In genomic region chr20:63534831-63535651, GRCh38 we compare ENCODE assay signal across 9 cellular contexts. TPM values are rescaled to one million over a fixed set of nuclear protein-coding genes. Genes with fewer than 3 reads are reported as not detected.
DNase-seq lines count a peak whose midpoint lies in the region; ATAC-seq and TF ChIP-seq lines count a peak whose summit lies in the region.
"Had no signal": no experiment of that assay in that cellular context is flagged by ENCODE, and none has a peak within 500 bp of the region (broad histone marks: within the 10 kb centered on the region; RNA-seq: fewer than 3 reads in every experiment).

No MANE protein-coding gene starts in this region.

- POLR2A ChIA-PET in MCF 10A (lab: Yijun Ruan, JAX) = interaction anchor here (0.7 to 11.8 kb wide), 12 partner anchors 8 to 446 kb away, joined by 3 to 124 read pairs (median 4); partner anchors contain the start of genes GMEB2, PPDPF, PRPF6 and SAMD10

- no peak for TF ChIP-seq POLR2A in suprapubic skin (IDR thresholded peaks at IDR 0.05)

- TF ChIP-seq EP300 in suprapubic skin (IDR thresholded peaks at IDR 0.05) = no peak

- no peak for DNase-seq in mammary epithelial cell
- DNase-seq in MCF 10A (ENCODE audit: unreplicated experiment) = no peak
- DNase-seq in suprapubic skin (ENCODE audit: low spot score in 2 of 2) = no peak
- DNase-seq in DMS 273 (lab: John Stamatoyannopoulos, UW; ENCODE audit: unreplicated experiment) = no peak
- DNase-seq: activated naive CD8-positive, alpha-beta T cell treated with anti-CD3 and anti-CD28 coated beads, Interleukin-2, amount 50 U/mL, for 24 hours had no signal

- H3K4me3 ChIP-seq in mammary epithelial cell (replicated peaks in 1 of 3; ENCODE audit: insufficient read depth in 1 of 3, low read depth in 2 of 3, low read length in 3 of 3) (no peak overlapping the region), esophagus (ENCODE audit: low read depth in 1 of 2, low read length in 2 of 2) (peak overlapping the region; percentile 13 to 47), suprapubic skin (peak overlapping the region; percentile 27)

- in situ Hi-C loops in mammary epithelial cell (cut with MboI; ENCODE audit: low sequenced_read_pairs in 2 of 2) = loop anchor here in 1 of 2 donors (10.0 kb wide), 1 partner anchor 440 kb away; the partner anchor contains the start of gene SAMD10

- ATAC-seq in GM18861 (IDR thresholded peaks at IDR 0.05; ENCODE audit: unreplicated experiment) = no peak
- ATAC-seq: activated naive CD8-positive, alpha-beta T cell treated with anti-CD3 and anti-CD28 coated beads, Interleukin-2, amount 50 U/mL, for 24 hours had no signal

- H3K9me3 Mint-ChIP-seq in MCF 10A (ENCODE audit: unreplicated experiment) = no peaks in the 10 kb centered on the region
- H3K9me3 Mint-ChIP-seq: activated naive CD8-positive, alpha-beta T cell treated with anti-CD3 and anti-CD28 coated beads, Interleukin-2, amount 50 U/mL, for 24 hours had no signal

- peak overlapping the region; percentile 71 for H3K4me2 ChIP-seq in mammary epithelial cell (ENCODE audit: insufficient read depth, low read depth, low read length)

- CTCF ChIA-PET in mammary epithelial cell (lab: Charles Lee; ENCODE audit: low non-redundant PET) = interaction anchor here (0.6 to 1.2 kb wide), 2 partner anchors 14 to 225 kb away, joined by 3 to 7 read pairs; no protein-coding TSS in a partner anchor
- CTCF ChIA-PET in MCF 10A (lab: Yijun Ruan, JAX) = interaction anchor here (0.5 to 2.5 kb wide), 4 partner anchors 9 to 357 kb away, joined by 3 to 10 read pairs (median 4); no protein-coding TSS in a partner anchor

- TF ChIP-seq CTCF in mammary epithelial cell (conservative IDR thresholded peaks at IDR 0.05 in 1 of 2, IDR thresholded peaks at IDR 0.05 in 1 of 2; ENCODE audit: extremely low read depth in 1 of 2, insufficient read depth in 1 of 2, low read depth in 1 of 2, low read length in 2 of 2) = no peak
- no peak for TF ChIP-seq CTCF in MCF 10A (IDR thresholded peaks at IDR 0.05; ENCODE audit: unreplicated experiment)
- TF ChIP-seq CTCF in suprapubic skin (IDR thresholded peaks at IDR 0.05) = no peak

- H3K4me1 ChIP-seq in mammary epithelial cell (ENCODE audit: insufficient read depth, low read length) = peaks cover 49% of the 10 kb centered on the region
- H3K4me1 ChIP-seq in esophagus (ENCODE audit: control insufficient read depth in 2 of 2, insufficient read depth in 2 of 2, low read length in 1 of 2) = peaks cover 0 to 40% of the 10 kb centered on the region in 2 donors
- peaks cover 65% of the 10 kb centered on the region for H3K4me1 ChIP-seq in suprapubic skin

- dilution Hi-C loops in mammary epithelial cell (cut with HindIII; ENCODE audit: low sequenced_read_pairs) = loop anchor here (5.0 to 10.0 kb wide), 9 partner anchors 60 to 517 kb away; no protein-coding TSS in a partner anchor

- H3K36me3 ChIP-seq in mammary epithelial cell (ENCODE audit: insufficient read depth, low read length) = no peaks in the 10 kb centered on the region
- H3K36me3 ChIP-seq in esophagus (ENCODE audit: control insufficient read depth in 2 of 2, insufficient read depth in 2 of 2, low read length in 1 of 2) = peaks cover 0 to 12% of the 10 kb centered on the region in 2 donors
- no peaks in the 10 kb centered on the region for H3K36me3 ChIP-seq in suprapubic skin

- no peaks in the 10 kb centered on the region for H3K27me3 ChIP-seq in mammary epithelial cell (ENCODE audit: insufficient read depth, low read length)
- no peaks in the 10 kb centered on the region for H3K27me3 ChIP-seq in esophagus (ENCODE audit: control insufficient read depth in 1 of 2, insufficient read depth in 2 of 2, low read length in 2 of 2)
- peaks cover 7% of the 10 kb centered on the region for H3K27me3 ChIP-seq in suprapubic skin

- peaks cover 21% of the 10 kb centered on the region for H3K4me1 Mint-ChIP-seq in MCF 10A (ENCODE audit: insufficient read depth, unreplicated experiment)

- H3K4me3 Mint-ChIP-seq in MCF 10A (ENCODE audit: unreplicated experiment) = no peak overlapping the region
- H3K4me3 Mint-ChIP-seq: activated naive CD8-positive, alpha-beta T cell treated with anti-CD3 and anti-CD28 coated beads, Interleukin-2, amount 50 U/mL, for 24 hours had no signal

- H3K27ac Mint-ChIP-seq in MCF 10A (ENCODE audit: low read depth, unreplicated experiment) = no peak overlapping the region
- H3K27ac Mint-ChIP-seq: activated naive CD8-positive, alpha-beta T cell treated with anti-CD3 and anti-CD28 coated beads, Interleukin-2, amount 50 U/mL, for 24 hours had no signal

- intact Hi-C loops in mammary epithelial cell (cut with micrococcal nuclease) = loop anchor here (1.0 to 10.0 kb wide), 5 partner anchors 39 to 587 kb away; partner anchors contain the start of genes RTEL1, STMN3, TNFRSF6B and UCKL1
- intact Hi-C loops in MCF 10A (cut with micrococcal nuclease) = loop anchor here (5.0 to 10.0 kb wide), 3 partner anchors 110 to 422 kb away; partner anchors contain the start of genes TNFRSF6B and UCKL1

- H3K9ac ChIP-seq in mammary epithelial cell (ENCODE audit: insufficient read depth, low read length) = no peak overlapping the region

- H3K9me3 ChIP-seq in mammary epithelial cell (replicated peaks; ENCODE audit: insufficient read depth, low read length) = no peaks in the 10 kb centered on the region
- H3K9me3 ChIP-seq in esophagus (ENCODE audit: control insufficient read depth in 2 of 2, insufficient read depth in 1 of 2, low read depth in 1 of 2, low read length in 1 of 2) = peaks cover 0 to 2% of the 10 kb centered on the region in 2 donors
- no peaks in the 10 kb centered on the region for H3K9me3 ChIP-seq in suprapubic skin

- no TSS peak for BruUV-seq in mammary epithelial cell (replicated peaks; lab: Mats Ljungman, UMichigan)
- BruUV-seq in MCF 10A (replicated peaks; lab: Mats Ljungman, UMichigan) = no TSS peak

- H3K27me3 Mint-ChIP-seq in MCF 10A (ENCODE audit: insufficient read depth, unreplicated experiment) = no peaks in the 10 kb centered on the region
- H3K27me3 Mint-ChIP-seq: activated naive CD8-positive, alpha-beta T cell treated with anti-CD3 and anti-CD28 coated beads, Interleukin-2, amount 50 U/mL, for 24 hours had no signal

- no peaks in the 10 kb centered on the region for H4K20me1 ChIP-seq in mammary epithelial cell (ENCODE audit: insufficient read depth, low read length)

- no peaks in the 10 kb centered on the region for H3K36me3 Mint-ChIP-seq in MCF 10A (ENCODE audit: insufficient read depth, unreplicated experiment)

- WGBS in mammary epithelial cell (ENCODE audit: low coverage, missing lambda C conversion rate) = 36% methylated on average over 17 of the region's 49 CpGs
- WGBS in esophagus, 2 donors = 28 to 35% methylated on average over 40 to 49 of the region's 49 CpGs
- WGBS in suprapubic skin = 31% methylated on average over 17 of the region's 49 CpGs

- H2AFZ ChIP-seq in mammary epithelial cell (ENCODE audit: low read depth, low read length) = peak overlapping the region; percentile 43

- H3K27ac ChIP-seq in mammary epithelial cell (ENCODE audit: insufficient read depth, low read depth, low read length) = no peak overlapping the region
- peak overlapping the region; percentile 94 to 95 for H3K27ac ChIP-seq in esophagus (ENCODE audit: low read depth in 2 of 2, low read length in 1 of 2)
- peak overlapping the region; percentile 80 for H3K27ac ChIP-seq in suprapubic skin

- no peaks in the 10 kb centered on the region for H3K79me2 ChIP-seq in mammary epithelial cell (ENCODE audit: insufficient read depth, low read length)

RNA-seq across cellular contexts. Expression of gene PTK6, which starts 2.1 kb away (rescaled TPM):
- total RNA-seq in mammary epithelial cell (1 to 10 TPM in 1 of 2 donors, under 1 TPM in 1; 0.83 to 1.1 TPM), MCF 10A (2022) (3.8 and 4.4 TPM in 2 replicates), suprapubic skin (10 to 100 TPM; 58.0 to 70.6 (median 65.6) TPM)
- polyA plus RNA-seq in mammary epithelial cell (0.29 TPM), esophagus (10 to 100 TPM; 80.1 to 81.6 TPM)
- 0.72 TPM for polyA minus RNA-seq in mammary epithelial cell

RNA-seq across cellular contexts. Expression of gene SRMS, which starts 12.5 kb away (rescaled TPM):
- total RNA-seq in mammary epithelial cell (under 1 TPM in 1 of 2 donors, not detected in 1; under 0.01 TPM), MCF 10A (2022) (0.81 and 1.4 TPM in 2 replicates), suprapubic skin (1 to 10 TPM in 1 of 4 donors, not detected in 3; 1.3 TPM)
- polyA plus RNA-seq in mammary epithelial cell (0.16 TPM), esophagus (under 1 TPM in 1 of 2 donors, not detected in 1; 0.04 TPM)
- polyA minus RNA-seq in mammary epithelial cell = not detected
- total RNA-seq: mesenteric fat pad had no signal
- polyA plus RNA-seq: BJ had no signal

RNA-seq across cellular contexts. Expression of gene PPDPF, which starts 14.5 kb away (rescaled TPM):
- 100 to 1,000 TPM; 148 to 355 TPM for total RNA-seq in mammary epithelial cell
- 62.8 TPM for polyA plus RNA-seq in mammary epithelial cell
- 38.1 TPM for polyA minus RNA-seq in mammary epithelial cell
- 315 and 355 TPM in 2 replicates for total RNA-seq in MCF 10A (2022)
- 1,000 to 10,000 TPM in 1 of 2 donors, 100 to 1,000 TPM in 1; 615 to 1,105 TPM for polyA plus RNA-seq in esophagus
- total RNA-seq in suprapubic skin = 100 to 1,000 TPM; 151 to 352 (median 299) TPM

RNA-seq across cellular contexts. Expression of gene FNDC11, which starts 18.9 kb away (rescaled TPM):
- total RNA-seq in mammary epithelial cell (under 1 TPM; under 0.01 to 0.45 TPM), MCF 10A (2022) (2.4 and 3.9 TPM in 2 replicates), suprapubic skin (under 1 TPM in 2 of 4 donors, not detected in 2; 0.25 to 0.36 TPM)
- polyA plus RNA-seq in mammary epithelial cell (0.60 TPM), esophagus (under 1 TPM; 0.07 to 0.26 TPM)
- not detected for polyA minus RNA-seq in mammary epithelial cell

RNA-seq across cellular contexts. Expression of gene EEF1A2, which starts 36.2 kb away (rescaled TPM):
- 1 to 10 TPM in 1 of 2 donors, under 1 TPM in 1; 0.33 to 1.4 TPM for total RNA-seq in mammary epithelial cell
- 0.58 TPM for polyA plus RNA-seq in mammary epithelial cell
- not detected for polyA minus RNA-seq in mammary epithelial cell
- total RNA-seq in MCF 10A (2022) = 3.3 and 9.9 TPM in 2 replicates
- polyA plus RNA-seq in esophagus = 1 to 10 TPM in 1 of 2 donors, under 1 TPM in 1; 0.86 to 7.3 TPM
- 10 to 100 TPM in 3 of 4 donors, 1 to 10 TPM in 1; 4.8 to 13.4 (median 12.0) TPM for total RNA-seq in suprapubic skin

Comparison
In these comparisons a context has a peak if more than half of its experiments do, and no peak if none do; other contexts are left out.
1. H3K4me3 ChIP-seq: peak in esophagus (2 of 2) and suprapubic skin (single experiment); none in mammary epithelial cell (0 of 3).
2. RNA of gene PTK6, which starts 2.1 kb away (total RNA-seq): 58.0 to 70.6 TPM in suprapubic skin; 3.8 to 4.4 TPM in MCF 10A and 0.83 to 1.1 TPM in mammary epithelial cell; every median in the first group is over 10 times any median in the second.